In genomic region chr2:70190413-70191243, GRCh38 we compare ENCODE assay signal across 8 cellular contexts. TPM values are rescaled to one million over a fixed set of nuclear protein-coding genes. Genes with fewer than 3 reads are reported as not detected.
DNase-seq lines count a peak whose midpoint lies in the region; ATAC-seq, FAIRE-seq and TF ChIP-seq lines count a peak whose summit lies in the region.

Gene C2orf42 (minus strand): TSS chr2:70191019. CDS start chr2:70181985, 9,034 bp downstream.

- CTCF ChIA-PET in Caco-2 (lab: Charles Lee): interaction anchor here (0.6 to 1.1 kb wide), 8 partner anchors 9 to 276 kb away, joined by 3 to 9 read pairs (median 3); partner anchors contain the start of genes MXD1 and SNRPG
- CTCF ChIA-PET in H1 (lab: Charles Lee; ENCODE audit: partially characterized antibody): interaction anchor here (0.6 to 1.7 kb wide), 7 partner anchors 9 to 277 kb away, joined by 3 to 5 read pairs (median 3); no protein-coding TSS in a partner anchor

- H3K9me3 ChIP-seq in Caco-2: no peaks in the 10 kb centered on the region
- no peaks in the 10 kb centered on the region for H3K9me3 ChIP-seq in H1 (ENCODE audit: insufficient read depth in 2 of 2, low read depth in 1 of 2, low read length in 1 of 2)
- no peaks in the 10 kb centered on the region for H3K9me3 ChIP-seq in mesenchymal stem cell (ENCODE audit: control insufficient read depth, low read length)

- H3K23me2 ChIP-seq in H1 (ENCODE audit: low read depth, low read length): peaks cover 5% of the 10 kb centered on the region; the same call in 1 of the 2 replicates

- peak within 1 kb of the TSS; percentile 94 for H4K5ac ChIP-seq in H1 (ENCODE audit: insufficient read length, low read depth, low read length)

- 3% methylated on average over 60 of the region's 61 CpGs; no CpG with 5 or more reads in 1 of the 2 experiments for WGBS in H1 (ENCODE audit: extremely low coverage in 1 of 2, insufficient coverage in 1 of 2, insufficient read length in 1 of 2, insufficient replicate concordance in 2 of 2, low coverage in 1 of 2, low lambda C conversion rate in 2 of 2, missing lambda C conversion rate in 1 of 2), 2 experiments
- WGBS in mesenchymal stem cell: 1% methylated on average over 61 of the region's 61 CpGs

- peak within 1 kb of the TSS; percentile 74 to 88 for H3K4me2 ChIP-seq in H1 (ENCODE audit: insufficient read depth in 1 of 2, low read depth in 2 of 2, low read length in 2 of 2)
- peak within 1 kb of the TSS; percentile 66 for H3K4me2 ChIP-seq in mesenchymal stem cell (ENCODE audit: low read length, poor library complexity, severe bottlenecking)

- POLR2A ChIA-PET in Caco-2 (lab: Charles Lee) (interaction anchor here (0.6 to 1.8 kb wide), 16 partner anchors 8 to 939 kb away, joined by 3 to 24 read pairs (median 4); partner anchors contain the start of genes MCEE, MXD1, PCYOX1 and SNRPG), H1 (lab: Charles Lee; ENCODE audit: partially characterized antibody) (interaction anchor here (0.7 to 2.8 kb wide), 33 partner anchors 9 to 318 kb away, joined by 3 to 15 read pairs (median 5); partner anchors contain the start of genes FAM136A, MXD1, PCYOX1 and SNRPG)

- no peaks in the 10 kb centered on the region for H3K36me3 ChIP-seq in Caco-2 (ENCODE audit: control insufficient read depth, insufficient read depth, low read length)
- no peaks in the 10 kb centered on the region for H3K36me3 ChIP-seq in H1 (ENCODE audit: control insufficient read depth in 2 of 4, insufficient read depth in 4 of 4, low read length in 3 of 4)
- no peaks in the 10 kb centered on the region for H3K36me3 ChIP-seq in mesenchymal stem cell (ENCODE audit: control insufficient read depth in 1 of 2, insufficient read depth in 2 of 2, low read depth in 1 of 2, low read length in 2 of 2)

- peak within 1 kb of the TSS; percentile 56 for H3K56ac ChIP-seq in H1 (replicated peaks; ENCODE audit: insufficient read length, low read depth, low read length)

- H3K79me1 ChIP-seq in H1 (ENCODE audit: low read depth, low read length) (no peaks in the 10 kb centered on the region), mesenchymal stem cell (replicated peaks; ENCODE audit: low read length, poor library complexity, severe bottlenecking) (no peaks in the 10 kb centered on the region)

- no peak for TF ChIP-seq EP300 in H1 (IDR thresholded peaks at IDR 0.05; ENCODE audit: borderline replicate concordance in 1 of 2, low read depth in 2 of 2, low read length in 2 of 2)

- H2AK5ac ChIP-seq in H1 (ENCODE audit: low read depth, low read length): no peak within 1 kb of the TSS
- H2AK5ac ChIP-seq in mesenchymal stem cell (ENCODE audit: low read length, severe bottlenecking): no peak within 1 kb of the TSS

- H2BK120ac ChIP-seq in H1 (replicated peaks; ENCODE audit: low read depth, low read length): no peak within 1 kb of the TSS
- H2BK120ac ChIP-seq in mesenchymal stem cell (ENCODE audit: low read depth, low read length): peak within 1 kb of the TSS; percentile 36

- H3K4me3 ChIP-seq in Caco-2 (ENCODE audit: low read depth, low read length) (peak within 1 kb of the TSS; percentile 95), H1 (ENCODE audit: extremely low read depth in 1 of 4, insufficient read depth in 2 of 4, low read depth in 3 of 4, low read length in 4 of 4) (peak within 1 kb of the TSS; percentile 71 to 97 (median 74)), mesenchymal stem cell (ENCODE audit: insufficient read depth in 1 of 2, low read depth in 1 of 2, low read length in 2 of 2) (peak within 1 kb of the TSS; percentile 81 to 100)

- H2BK12ac ChIP-seq in H1 (ENCODE audit: low read depth, low read length): peak within 1 kb of the TSS; percentile 90; the same call in 1 of the 2 replicates
- peak within 1 kb of the TSS in 1 of 2 experiments; percentile 38 for H2BK12ac ChIP-seq in mesenchymal stem cell (ENCODE audit: low read length in 2 of 2)

- no peak within 1 kb of the TSS for H2BK20ac ChIP-seq in H1 (ENCODE audit: low read length)

- peak within 1 kb of the TSS; percentile 94 for H4K8ac ChIP-seq in H1 (ENCODE audit: extremely low read depth, insufficient read depth, low read length)
- H4K8ac ChIP-seq in mesenchymal stem cell (ENCODE audit: low read length): peak within 1 kb of the TSS; percentile 95

- peak; percentile 97 to 98 for DNase-seq in Caco-2
- peak; percentile 99 for DNase-seq in HTR-8/SVneo (ENCODE audit: insufficient read length, low spot score)
- peak; percentile 95 for DNase-seq in NOMO-1 treated with dmso at 0.1 percent for 144 hours (lab: John Stamatoyannopoulos, UW; ENCODE audit: unreplicated experiment)
- peak; percentile 88 to 93 (median 92) for DNase-seq in activated CD8-positive, alpha-beta memory T cell treated with anti-CD3 and anti-CD28 coated beads for 48 hours (ENCODE audit: low read depth in 2 of 3, low spot score in 2 of 3)
- DNase-seq in H1 (ENCODE audit: low read depth in 1 of 2, low spot score in 2 of 2): peak; percentile 92
- DNase-seq in mesenchymal stem cell: peak; percentile 98
- DNase-seq in stimulated activated CD8-positive, alpha-beta memory T cell treated with anti-CD3 and anti-CD28 coated beads, Interleukin-12 subunit alpha, Interleukin-12 subunit beta, amount 100 ng/mL, for 4 hours (ENCODE audit: low read depth): peak; percentile 92

- no peaks in the 10 kb centered on the region for H3K79me2 ChIP-seq in H1 (ENCODE audit: control insufficient read depth in 1 of 2, insufficient read depth in 2 of 2, low read length in 2 of 2)

- H3K4me1 ChIP-seq in Caco-2 (0 out of 2 replicates have a peak, but pooled peaks cover 6% of the 10 kb centered on the region), H1 (replicated peaks in 1 of 4; ENCODE audit: control insufficient read depth in 3 of 4, insufficient read depth in 4 of 4, low read length in 3 of 4) (no peaks in the 10 kb centered on the region), mesenchymal stem cell (ENCODE audit: control insufficient read depth, insufficient read depth, low read depth, low read length) (peaks cover 1% of the 10 kb centered on the region)

- peak within 1 kb of the TSS; percentile 91 for H2BK5ac ChIP-seq in H1 (ENCODE audit: low read depth, low read length)
- no peak within 1 kb of the TSS for H2BK5ac ChIP-seq in mesenchymal stem cell (ENCODE audit: low read depth, low read length, poor library complexity, severe bottlenecking)

- peak within 1 kb of the TSS; percentile 37 for H2AFZ ChIP-seq in H1 (ENCODE audit: low read length)
- H2AFZ ChIP-seq in mesenchymal stem cell (ENCODE audit: low read depth, low read length): peak within 1 kb of the TSS; percentile 94

- peaks cover 10% of the 10 kb centered on the region for H3K4me1 Mint-ChIP-seq in Caco-2 (ENCODE audit: low read depth, unreplicated experiment)

- peak; percentile 4 to 13; a peak in 2 of 4 replicates for TF ChIP-seq RAD21 in H1 (IDR thresholded peaks at IDR 0.05 in 1 of 2, conservative IDR thresholded peaks at IDR 0.05 in 1 of 2; ENCODE audit: low read depth in 2 of 2, low read length in 2 of 2)

- peak within 1 kb of the TSS; percentile 65; the same call in 1 of the 2 replicates for H2BK15ac ChIP-seq in H1 (ENCODE audit: low read length)
- no peak within 1 kb of the TSS for H2BK15ac ChIP-seq in mesenchymal stem cell (ENCODE audit: low read depth, poor library complexity, severe bottlenecking)

- TF ChIP-seq CTCF in Caco-2 (IDR thresholded peaks at IDR 0.05; ENCODE audit: insufficient read depth in 1 of 2, low read depth in 1 of 2, low read length in 1 of 2, severe bottlenecking in 1 of 2, unreplicated experiment in 1 of 2) (peak in 1 of 2 experiments; percentile 21), H1 (IDR thresholded peaks at IDR 0.05; ENCODE audit: control extremely low read depth in 1 of 3, insufficient read depth in 1 of 3, low read depth in 1 of 3, low read length in 3 of 3) (peak in 2 of 3 experiments; percentile 7 to 19; a peak in 2 of 4 replicates)

- H3K14ac ChIP-seq in H1 (ENCODE audit: insufficient read length): no peak within 1 kb of the TSS
- peak within 1 kb of the TSS in 1 of 2 experiments; percentile 86 for H3K14ac ChIP-seq in mesenchymal stem cell (ENCODE audit: low read length in 2 of 2)

- H3K23ac ChIP-seq in H1 (ENCODE audit: insufficient read length) (no peak within 1 kb of the TSS), mesenchymal stem cell (ENCODE audit: low read length in 2 of 2) (peak within 1 kb of the TSS in 1 of 2 experiments; percentile 60)

- H3K27me3 Mint-ChIP-seq in Caco-2 (ENCODE audit: insufficient read depth, unreplicated experiment): no peaks in the 10 kb centered on the region

- no peaks in the 10 kb centered on the region for H4K20me1 ChIP-seq in H1 (replicated peaks in 1 of 2; ENCODE audit: control insufficient read depth in 1 of 2, insufficient read depth in 2 of 2, low read length in 2 of 2)

- H3K36me3 Mint-ChIP-seq in Caco-2 (ENCODE audit: insufficient read depth, unreplicated experiment): peaks cover 16% of the 10 kb centered on the region

- TSS peak; percentile 92 for BruUV-seq in Caco-2 (replicated peaks; lab: Mats Ljungman, UMichigan)

- peak; percentile 76 for ATAC-seq in GM21367 (IDR thresholded peaks at IDR 0.05; ENCODE audit: unreplicated experiment)

- peak; percentile 90 to 96 for TF ChIP-seq POLR2A in H1 (IDR thresholded peaks at IDR 0.05; ENCODE audit: control extremely low read depth in 1 of 2, low read depth in 2 of 2, low read length in 2 of 2)

- H3K27ac ChIP-seq in H1 (ENCODE audit: low read depth, low read length) (peak within 1 kb of the TSS; percentile 77), mesenchymal stem cell (ENCODE audit: low read length, poor library complexity, severe bottlenecking) (peak within 1 kb of the TSS; percentile 70)

- H3K27me3 ChIP-seq in Caco-2 (replicated peaks; ENCODE audit: control insufficient read depth, insufficient read depth, low read length) (no peaks in the 10 kb centered on the region), H1 (replicated peaks in 1 of 4; ENCODE audit: control insufficient read depth in 3 of 4, extremely low read depth in 1 of 4, insufficient read depth in 3 of 4, low read length in 3 of 4) (no peaks in the 10 kb centered on the region), mesenchymal stem cell (ENCODE audit: control insufficient read depth in 1 of 2, insufficient read depth in 1 of 2, low read length in 2 of 2) (no peaks in the 10 kb centered on the region)

- intact Hi-C loops in Caco-2 (cut with micrococcal nuclease; ENCODE audit: unreplicated experiment): loop anchor here (1.0 to 2.0 kb wide), 4 partner anchors 48 to 276 kb away; partner anchors contain the start of genes PCBP1 and TIA1

- H3K18ac ChIP-seq in H1 (ENCODE audit: extremely low read depth, low read length) (peak within 1 kb of the TSS; percentile 91), mesenchymal stem cell (ENCODE audit: low read depth in 1 of 2, low read length in 2 of 2) (peak within 1 kb of the TSS; percentile 67 to 88)

- peak within 1 kb of the TSS; percentile 83 for H4K91ac ChIP-seq in H1 (replicated peaks; ENCODE audit: insufficient read length, low read length)
- H4K91ac ChIP-seq in mesenchymal stem cell (ENCODE audit: low read length): peak within 1 kb of the TSS; percentile 85

- H3K9ac ChIP-seq in H1 (replicated peaks in 1 of 4; ENCODE audit: extremely low read depth in 1 of 4, low read depth in 3 of 4, low read length in 3 of 4) (peak within 1 kb of the TSS in 3 of 4 experiments; percentile 83 to 96 (median 86); a peak in 6 of 7 replicates), mesenchymal stem cell (ENCODE audit: low read length) (peak within 1 kb of the TSS; percentile 99)

- H3K27ac Mint-ChIP-seq in Caco-2 (ENCODE audit: unreplicated experiment): peak within 1 kb of the TSS; percentile 97

- H3K9me3 Mint-ChIP-seq in Caco-2 (ENCODE audit: unreplicated experiment): no peaks in the 10 kb centered on the region

- peak within 1 kb of the TSS; percentile 90 for H3K4me3 Mint-ChIP-seq in Caco-2 (ENCODE audit: unreplicated experiment)

- no peak within 1 kb of the TSS for H3K4ac ChIP-seq in H1 (replicated peaks; ENCODE audit: insufficient read length, low read depth, low read length)
- H3K4ac ChIP-seq in mesenchymal stem cell (ENCODE audit: low read depth in 1 of 2, low read length in 2 of 2): peak within 1 kb of the TSS in 1 of 2 experiments; percentile 55

- peak; percentile 76 for FAIRE-seq in HTR-8/SVneo (lab: Jason Lieb, UNC)
- peak; percentile 88 for FAIRE-seq in H1 (lab: Jason Lieb, UNC)

RNA-seq across cellular contexts. Expression of gene C2orf42, which starts in this region (rescaled TPM):
- total RNA-seq in Caco-2 (2022): 12.7 and 14.8 TPM in 2 replicates
- 9.4 and 10.7 TPM in 2 replicates for total RNA-seq in H1 (2021; fragmentation: NEBNext Ultra II Directional; extraction: Animal tissue kit (Norgen Biotek cat#: 25700))
- polyA plus RNA-seq in H1 (2011; rRNA removed): 3.9 and 4.7 TPM in 2 replicates
- polyA plus RNA-seq in H1 (2011; cell fraction: cytosol; rRNA removed): 5.9 TPM
- polyA plus RNA-seq in H1 (2011; cell fraction: nucleus; rRNA removed): 11.2 TPM
- polyA plus RNA-seq in H1 (2012, experiment 1 of 2): 5.9 to 7.6 TPM (median 6.9 TPM) in 4 replicates
- 2.3 TPM for polyA plus RNA-seq in H1 (2012, experiment 2 of 2)
- 4.9 TPM for polyA plus RNA-seq in H1 (2013, experiment 1 of 2)
- polyA plus RNA-seq in H1 (2013, experiment 2 of 2): 4.5 TPM
- polyA minus RNA-seq in H1 (2011; rRNA and poly(A)+ RNA removed): 21.7 and 27.5 TPM in 2 replicates
- 11.7 TPM for polyA minus RNA-seq in H1 (2011; cell fraction: cytosol; rRNA and poly(A)+ RNA removed)
- polyA minus RNA-seq in H1 (2011; cell fraction: nucleus; rRNA and poly(A)+ RNA removed): 21.0 TPM
- polyA plus RNA-seq in mesenchymal stem cell (2013, experiment 1 of 2): 4.7 TPM
- 5.5 TPM for polyA plus RNA-seq in mesenchymal stem cell (2013, experiment 2 of 2)

Comparison
In these comparisons a context has a peak if more than half of its experiments do, and no peak if none do; other contexts are left out.
1. Peak in every context shown above with its lines: DNase-seq, ATAC-seq, H3K4me3 ChIP-seq and H3K27ac ChIP-seq.